In genomic region chr9:114611516-114612271, GRCh38 we compare ENCODE assay signal across 8 cellular contexts. TPM values are rescaled to one million over a fixed set of nuclear protein-coding genes. Genes with fewer than 3 reads are reported as not detected.
A peak's percentile ranks its signal among the peaks of the same experiment; 100 is the strongest.
DNase-seq lines count a peak whose midpoint lies in the region; ATAC-seq and TF ChIP-seq lines count a peak whose summit lies in the region.

No MANE protein-coding gene starts in this region.

- peaks cover 31% of the 10 kb centered on the region for H3K36me3 Mint-ChIP-seq in activated T-cell treated with anti-CD3 and anti-CD28 coated beads, Interleukin-2, amount 50 U/mL, for 24 hours (ENCODE audit: low read depth)
- H3K36me3 Mint-ChIP-seq in naive thymus-derived CD8-positive, alpha-beta T cell: peaks cover 0 to 3% (median 0%) of the 10 kb centered on the region in 3 donors

- peak overlapping the region; percentile 87 for H3K27ac Mint-ChIP-seq in activated T-cell treated with anti-CD3 and anti-CD28 coated beads, Interleukin-2, amount 50 U/mL, for 24 hours
- peak overlapping the region; percentile 90 to 97 (median 94) for H3K27ac Mint-ChIP-seq in naive thymus-derived CD8-positive, alpha-beta T cell

- H3K36me3 ChIP-seq in upper lobe of left lung: no peaks in the 10 kb centered on the region

- H3K4me3 ChIP-seq in fibroblast of mammary gland (ENCODE audit: control insufficient read depth, low read depth, low read length) (peak overlapping the region; percentile 61), upper lobe of left lung (peak overlapping the region; percentile 61 to 87 (median 82))

- no peaks in the 10 kb centered on the region for H3K9me3 Mint-ChIP-seq in activated T-cell treated with anti-CD3 and anti-CD28 coated beads, Interleukin-2, amount 50 U/mL, for 24 hours
- H3K9me3 Mint-ChIP-seq in naive thymus-derived CD8-positive, alpha-beta T cell: no peaks in the 10 kb centered on the region

- TF ChIP-seq CTCF in fibroblast of mammary gland (conservative IDR thresholded peaks at IDR 0.05; ENCODE audit: control insufficient read depth, insufficient read depth, low read depth, low read length) (no peak), upper lobe of left lung (IDR thresholded peaks at IDR 0.05) (no peak)

- TF ChIP-seq EP300 in upper lobe of left lung (IDR thresholded peaks at IDR 0.05): no peak

- 10 to 12% methylated on average over 12 to 15 of the region's 58 CpGs for WGBS in upper lobe of left lung, 2 donors

- peak in 1 of 4 donors; percentile 49 for TF ChIP-seq POLR2A in upper lobe of left lung (IDR thresholded peaks at IDR 0.05)

- DNase-seq in AG08395 (ENCODE audit: low spot score): peak; percentile 60
- DNase-seq in NCI-H524 treated with DMSO at 0.1 percent for 48 hours (lab: John Stamatoyannopoulos, UW): peak; percentile 25
- no peak for DNase-seq in activated T-cell treated with anti-CD3 and anti-CD28 coated beads, Interleukin-2, amount 50 U/mL, for 24 hours
- peak; percentile 70 for DNase-seq in fibroblast of mammary gland (ENCODE audit: low read depth)
- peak in 5 of 10 donors; percentile 36 to 65 (median 39) for DNase-seq in naive thymus-derived CD8-positive, alpha-beta T cell
- DNase-seq in upper lobe of left lung: peak; percentile 79 to 94

- H3K27me3 ChIP-seq in upper lobe of left lung: no peaks in the 10 kb centered on the region

- ATAC-seq in GM18511 (IDR thresholded peaks at IDR 0.05; ENCODE audit: unreplicated experiment) (peak; percentile 43), HG02981 (IDR thresholded peaks at IDR 0.05; ENCODE audit: unreplicated experiment) (peak; percentile 33), upper lobe of left lung (ENCODE audit: low FRiP score in 2 of 2) (peak; percentile 74 to 90)
- peak; percentile 69 for ATAC-seq in naive thymus-derived CD8-positive, alpha-beta T cell

- H3K27ac ChIP-seq in upper lobe of left lung: peak overlapping the region; percentile 88 to 94 (median 90)

- H3K4me1 ChIP-seq in upper lobe of left lung: peaks cover 13 to 36% (median 25%) of the 10 kb centered on the region in 4 donors

- peak overlapping the region; percentile 88 for H3K4me3 Mint-ChIP-seq in activated T-cell treated with anti-CD3 and anti-CD28 coated beads, Interleukin-2, amount 50 U/mL, for 24 hours
- H3K4me3 Mint-ChIP-seq in naive thymus-derived CD8-positive, alpha-beta T cell: peak overlapping the region; percentile 76 to 96 (median 90)

- H3K4me1 Mint-ChIP-seq in activated T-cell treated with anti-CD3 and anti-CD28 coated beads, Interleukin-2, amount 50 U/mL, for 24 hours (ENCODE audit: low read depth): peaks cover 55% of the 10 kb centered on the region
- peaks cover 27 to 70% (median 55%) of the 10 kb centered on the region in 4 donors for H3K4me1 Mint-ChIP-seq in naive thymus-derived CD8-positive, alpha-beta T cell

- POLR2A ChIA-PET in naive thymus-derived CD8-positive, alpha-beta T cell (lab: Charles Lee): interaction anchor here (0.9 to 5.6 kb wide), 17 partner anchors 10 to 317 kb away, joined by 3 to 105 read pairs (median 5); partner anchors contain the start of genes AKNA and ATP6V1G1

- no peaks in the 10 kb centered on the region for H3K27me3 Mint-ChIP-seq in activated T-cell treated with anti-CD3 and anti-CD28 coated beads, Interleukin-2, amount 50 U/mL, for 24 hours
- no peaks in the 10 kb centered on the region for H3K27me3 Mint-ChIP-seq in naive thymus-derived CD8-positive, alpha-beta T cell

- H3K9me3 ChIP-seq in upper lobe of left lung: no peaks in the 10 kb centered on the region

RNA-seq across cellular contexts. Expression of gene TMEM268, which starts 0.6 kb away (rescaled TPM):
- total RNA-seq in naive thymus-derived CD8-positive, alpha-beta T cell: 10 to 100 TPM; 25.2 to 28.3 TPM
- 10 to 100 TPM in 1 of 3 donors, 1 to 10 TPM in 2; 6.5 to 16.6 (median 8.0) TPM for polyA plus RNA-seq in naive thymus-derived CD8-positive, alpha-beta T cell
- total RNA-seq in upper lobe of left lung: 10 to 100 TPM in 5 of 6 donors, 1 to 10 TPM in 1; 9.4 to 23.0 (median 19.1) TPM

RNA-seq across cellular contexts. Expression of gene ATP6V1G1, which starts 24.1 kb away (rescaled TPM):
- 100 to 1,000 TPM; 165 to 170 TPM for total RNA-seq in naive thymus-derived CD8-positive, alpha-beta T cell
- 100 to 1,000 TPM; 298 to 381 (median 349) TPM for polyA plus RNA-seq in naive thymus-derived CD8-positive, alpha-beta T cell
- 100 to 1,000 TPM in 5 of 6 donors, 10 to 100 TPM in 1; 93.2 to 182 (median 133) TPM for total RNA-seq in upper lobe of left lung

RNA-seq across cellular contexts. Expression of gene TEX53, which starts 45.9 kb away (rescaled TPM):
- total RNA-seq in naive thymus-derived CD8-positive, alpha-beta T cell: not detected
- polyA plus RNA-seq in naive thymus-derived CD8-positive, alpha-beta T cell: not detected
- not detected for total RNA-seq in upper lobe of left lung
